9 cellular contexts compared by ENCODE assay signal in genomic region chr17:44971776-44972483, GRCh38.
DNase-seq lines count a peak whose midpoint lies in the region; ATAC-seq and TF ChIP-seq lines count a peak whose summit lies in the region.
"Had no signal": no experiment of that assay in that cellular context is flagged by ENCODE, and none has a peak within 500 bp of the region (broad histone marks: within the 10 kb centered on the region; RNA-seq: fewer than 3 reads in every experiment).

No MANE protein-coding gene starts in this region.

- no peak for TF ChIP-seq CTCF in cardiac fibroblast (IDR thresholded peaks at IDR 0.05; ENCODE audit: low read depth, low read length)

- DNase-seq in ELF-1 (ENCODE audit: low read depth, low spot score) (peak; percentile 36), SW480 (ENCODE audit: low spot score) (peak; percentile 41), cardiac fibroblast (ENCODE audit: low read depth in 2 of 2) (peak; percentile 24 to 53), NCI-H748 treated with DMSO at 0.1 percent for 48 hours (lab: John Stamatoyannopoulos, UW) (no peak), NCI-H2196 treated with DMSO at 0.1 percent for 48 hours (lab: John Stamatoyannopoulos, UW; ENCODE audit: unreplicated experiment) (no peak)
- peak; percentile 56 to 66 for DNase-seq in stimulated activated CD4-positive, alpha-beta T cell treated with anti-CD3 and anti-CD28 coated beads, Interleukin-15, amount 100 ng/mL, for 48 hours (ENCODE audit: low read depth in 2 of 2)

- H3K4me3 ChIP-seq in cardiac fibroblast (replicated peaks in 1 of 2; ENCODE audit: low read depth in 2 of 2, low read length in 2 of 2): no peak overlapping the region
- H3K4me3 ChIP-seq: gastroesophageal sphincter had no signal

- no peak for ATAC-seq in GM21576 (IDR thresholded peaks at IDR 0.05; ENCODE audit: unreplicated experiment)
- no peak for ATAC-seq in GM18907 (IDR thresholded peaks at IDR 0.05; ENCODE audit: unreplicated experiment)
- ATAC-seq: gastroesophageal sphincter had no signal

Comparison
In these comparisons a context has a peak if more than half of its experiments do, and no peak if none do; other contexts are left out.
1. DNase-seq: peak in ELF-1 (single experiment), SW480 (single experiment), cardiac fibroblast (2 of 2) and stimulated activated CD4-positive, alpha-beta T cell treated with anti-CD3 and anti-CD28 coated beads, Interleukin-15, amount 100 ng/mL, for 48 hours (2 of 2); none in NCI-H748 treated with DMSO at 0.1 percent for 48 hours (single experiment) and NCI-H2196 treated with DMSO at 0.1 percent for 48 hours (single experiment).